Comparison of ENCODE assay signal across 8 cellular contexts in the genomic region with DNA sequence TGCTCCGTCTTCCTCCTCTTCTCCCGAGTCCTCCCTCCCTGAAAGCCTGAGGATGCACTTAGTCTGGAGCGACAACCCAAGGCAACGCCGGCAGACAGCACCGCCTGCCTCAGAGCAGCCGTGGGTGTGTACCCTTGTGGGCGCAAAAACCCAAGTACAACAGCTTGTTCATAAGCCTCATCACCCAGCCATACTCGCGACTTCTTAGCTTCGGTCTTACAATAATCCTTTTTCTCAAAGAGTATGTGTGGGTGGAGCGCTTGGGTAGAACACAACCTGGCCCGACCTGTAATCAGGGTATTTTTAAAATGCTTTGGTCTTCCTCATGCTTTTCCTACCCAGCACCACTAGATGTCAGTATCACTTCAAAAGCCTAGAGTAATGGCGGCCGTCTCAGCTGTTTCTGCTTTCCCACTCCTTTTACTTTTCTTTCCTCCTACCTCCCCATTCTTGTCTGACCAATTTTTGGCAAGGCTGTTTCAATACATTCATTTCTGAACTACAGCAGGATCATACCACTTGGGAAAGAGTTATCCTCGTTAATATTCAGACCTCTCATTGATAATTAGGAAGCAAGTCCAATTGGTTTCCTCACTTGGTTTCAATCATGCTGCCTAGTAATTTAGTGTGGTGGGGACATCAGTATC.
A peak's percentile ranks its signal among the peaks of the same experiment; 100 is the strongest.
DNase-seq lines count a peak whose midpoint lies in the region; ATAC-seq and TF ChIP-seq lines count a peak whose summit lies in the region.

No MANE protein-coding gene starts in this region.

- H3K4me3 ChIP-seq in duodenal mucosa (ENCODE audit: low read depth in 1 of 2, low read length in 2 of 2) = peak overlapping the region; percentile 61 to 64
- peak overlapping the region; percentile 10 for H3K4me3 ChIP-seq in lower leg skin (ENCODE audit: low read depth, poor library complexity, severe bottlenecking)

- H3K36me3 ChIP-seq in duodenal mucosa (ENCODE audit: control insufficient read depth in 1 of 2, insufficient read depth in 2 of 2, low read length in 2 of 2) = no peaks in the 10 kb centered on the region

- peak in 1 of 3 donors; percentile 85 for TF ChIP-seq CTCF in lower leg skin (IDR thresholded peaks at IDR 0.05)

- no peak overlapping the region for H3K27ac ChIP-seq in duodenal mucosa (ENCODE audit: low read depth, low read length)

- H3K4me1 ChIP-seq in duodenal mucosa (ENCODE audit: control insufficient read depth in 1 of 2, insufficient read depth in 2 of 2, low read length in 2 of 2) = peaks cover 0 to 9% of the 10 kb centered on the region in 2 donors

- no peaks in the 10 kb centered on the region for H3K36me3 Mint-ChIP-seq in activated CD4-positive, alpha-beta T cell treated with anti-CD3 and anti-CD28 coated beads for 36 hours (ENCODE audit: low read depth)

- CTCF ChIA-PET in activated CD4-positive, alpha-beta T cell treated with anti-CD3 and anti-CD28 coated beads for 36 hours (lab: Charles Lee) = interaction anchor here (0.6 to 6.0 kb wide), 29 partner anchors 8 to 340 kb away, joined by 3 to 70 read pairs (median 3); a partner anchor contains a TSS

- H3K4me3 Mint-ChIP-seq in activated CD4-positive, alpha-beta T cell treated with anti-CD3 and anti-CD28 coated beads for 36 hours = peak overlapping the region; percentile 61

- H3K27me3 Mint-ChIP-seq in activated CD4-positive, alpha-beta T cell treated with anti-CD3 and anti-CD28 coated beads for 36 hours = no peaks in the 10 kb centered on the region

- whole genome bisulfite sequencing in lower leg skin, 2 donors = 2 to 9% methylated on average over 16 of the region's 16 CpGs

- DNase-seq in C1 segment of cervical spinal cord (lab: John Stamatoyannopoulos, UW) (peak in 10 of 14 donors; percentile 12 to 37 (median 18)), NCI-H446 treated with DMSO at 0.1 percent for 48 hours (lab: John Stamatoyannopoulos, UW) (peak; percentile 44), lower leg skin (ENCODE audit: low spot score in 2 of 2) (peak in 1 of 2 donors; percentile 63)
- peak; percentile 62 for DNase-seq in activated CD4-positive, alpha-beta T cell treated with anti-CD3 and anti-CD28 coated beads for 36 hours
- DNase-seq in stimulated activated CD4-positive, alpha-beta T cell treated with anti-CD3 and anti-CD28 coated beads, TNF-alpha, amount 100 ng/mL, for 48 hours (ENCODE audit: low read depth in 3 of 3) = peak in 2 of 3 donors; percentile 18 to 36

- peak overlapping the region; percentile 51 for H3K27ac Mint-ChIP-seq in activated CD4-positive, alpha-beta T cell treated with anti-CD3 and anti-CD28 coated beads for 36 hours

- intact Hi-C loops in activated CD4-positive, alpha-beta T cell treated with anti-CD3 and anti-CD28 coated beads for 36 hours (cut with DNase I, micrococcal nuclease) = loop anchor here (1.0 to 10.0 kb wide), 5 partner anchors 114 to 309 kb away; a partner anchor contains a TSS
- intact Hi-C loops in lower leg skin (cut with DNase I; ENCODE audit: low total_unique reads) = no loop called here

- H3K9me3 ChIP-seq in duodenal mucosa (ENCODE audit: control insufficient read depth in 1 of 2, low read length in 2 of 2) = no peaks in the 10 kb centered on the region

- no peaks in the 10 kb centered on the region for H3K9me3 Mint-ChIP-seq in activated CD4-positive, alpha-beta T cell treated with anti-CD3 and anti-CD28 coated beads for 36 hours (ENCODE audit: low read depth)

- peaks cover 8% of the 10 kb centered on the region for H3K4me1 Mint-ChIP-seq in activated CD4-positive, alpha-beta T cell treated with anti-CD3 and anti-CD28 coated beads for 36 hours

- ATAC-seq in GM19328 (IDR thresholded peaks at IDR 0.05; ENCODE audit: unreplicated experiment) = peak; percentile 80
- peak; percentile 92 for ATAC-seq in HG03432 (IDR thresholded peaks at IDR 0.05; ENCODE audit: unreplicated experiment)
- peak; percentile 93 for ATAC-seq in activated CD4-positive, alpha-beta T cell treated with anti-CD3 and anti-CD28 coated beads for 36 hours

- H3K9ac ChIP-seq in duodenal mucosa (ENCODE audit: low read depth in 1 of 2, low read length in 2 of 2) = peak overlapping the region; percentile 19 to 55

- TF ChIP-seq POLR2A in lower leg skin (IDR thresholded peaks at IDR 0.05) = no peak

- no peaks in the 10 kb centered on the region for H3K27me3 ChIP-seq in duodenal mucosa (ENCODE audit: control insufficient read depth in 1 of 2, insufficient read depth in 2 of 2, low read length in 2 of 2)

- POLR2A ChIA-PET in activated CD4-positive, alpha-beta T cell treated with anti-CD3 and anti-CD28 coated beads for 36 hours (lab: Charles Lee) = no interaction called here
